18 cellular contexts compared by ENCODE assay signal in the genomic region with DNA sequence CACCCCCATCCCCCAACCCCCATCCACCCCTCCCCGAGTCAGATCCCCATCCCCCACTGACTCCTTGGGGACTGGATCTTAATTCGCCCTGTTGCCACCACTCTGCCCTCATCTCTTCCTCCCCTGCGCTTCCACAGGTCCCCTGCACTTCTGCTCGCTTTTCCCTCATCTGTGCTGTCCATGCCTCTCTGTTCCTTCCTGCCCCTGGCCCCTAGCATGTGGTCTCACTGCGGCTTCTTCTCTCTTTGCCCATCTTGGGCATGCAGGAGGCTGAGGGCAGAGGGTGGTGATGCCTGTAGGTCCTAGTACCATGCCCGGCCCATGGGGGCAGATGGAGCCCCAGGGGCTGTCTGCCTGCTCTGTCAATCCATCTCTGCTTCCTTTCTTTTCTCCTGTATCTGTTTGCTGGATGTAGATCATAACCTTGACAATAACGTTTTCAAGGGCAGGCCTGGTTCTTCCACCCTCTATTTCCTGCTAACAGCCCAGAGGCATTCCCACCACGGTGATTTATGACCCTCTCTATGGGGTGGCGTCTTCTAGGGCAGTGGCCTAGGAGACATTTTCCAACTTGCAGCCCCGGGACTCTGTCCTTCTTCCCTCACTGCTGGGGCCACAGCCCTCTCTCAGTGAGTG. TPM values are rescaled to one million over a fixed set of nuclear protein-coding genes. Genes with fewer than 3 reads are reported as not detected.
DNase-seq lines count a peak whose midpoint lies in the region; ATAC-seq and TF ChIP-seq lines count a peak whose summit lies in the region.
"Had no signal": no experiment of that assay in that cellular context is flagged by ENCODE, and none has a peak within 500 bp of the region (broad histone marks: within the 10 kb centered on the region; RNA-seq: fewer than 3 reads in every experiment).

No MANE protein-coding gene starts in this region.

- CTCF ChIA-PET in WTC11 (lab: Charles Lee): interaction anchor here (1.0 to 1.5 kb wide), 3 partner anchors 33 to 85 kb away, joined by 3 to 5 read pairs (median 4); a partner anchor contains a TSS

- TF ChIP-seq CTCF in WTC11 (IDR thresholded peaks at IDR 0.05) (no peak), transverse colon (IDR thresholded peaks at IDR 0.05) (no peak), GM10266 (IDR thresholded peaks at IDR 0.05; ENCODE audit: control insufficient read depth, insufficient read depth, low read depth, missing control alignments) (no peak)

- H3K27me3 Mint-ChIP-seq in WTC11 (ENCODE audit: low read depth) (no peaks in the 10 kb centered on the region), immature natural killer cell (ENCODE audit: low read depth in 3 of 3) (peaks cover 0 to 3% (median 1%) of the 10 kb centered on the region in 3 donors)

- H3K27ac Mint-ChIP-seq in WTC11 (peak overlapping the region; percentile 82; the same call in 1 of the 2 replicates), immature natural killer cell (peak overlapping the region in 1 of 6 donors; percentile 55)

- H3K9me3 Mint-ChIP-seq in WTC11 (no peaks in the 10 kb centered on the region), immature natural killer cell (no peaks in the 10 kb centered on the region)

- POLR2A ChIA-PET in WTC11 (lab: Charles Lee): interaction anchor here (1.0 kb wide), 1 partner anchor 9 kb away, joined by 4 read pairs; no protein-coding TSS in a partner anchor

- no peak for TF ChIP-seq POLR2A in transverse colon (IDR thresholded peaks at IDR 0.05)

- H3K9me3 ChIP-seq in right cardiac atrium (ENCODE audit: control insufficient read depth, low read length) (no peaks in the 10 kb centered on the region), transverse colon (no peaks in the 10 kb centered on the region)
- H3K9me3 ChIP-seq: spleen had no signal

- intact Hi-C loops in cardiac septum (cut with DNase I) (no loop called here), right cardiac atrium (cut with DNase I) (no loop called here), transverse colon (cut with DNase I; ENCODE audit: low total_unique reads) (no loop called here)

- ATAC-seq in right cardiac atrium: no peak
- ATAC-seq in WTC11: peak; percentile 11
- peak; percentile 11 for ATAC-seq in left lobe of liver

- no peaks in the 10 kb centered on the region for H3K4me1 ChIP-seq in right cardiac atrium (ENCODE audit: control insufficient read depth, insufficient read depth, low read length)
- H3K4me1 ChIP-seq in transverse colon: peaks cover 20 to 56% (median 34%) of the 10 kb centered on the region in 4 donors

- H3K27me3 ChIP-seq in right cardiac atrium (ENCODE audit: control insufficient read depth, insufficient read depth): no peaks in the 10 kb centered on the region
- no peaks in the 10 kb centered on the region for H3K27me3 ChIP-seq in transverse colon
- H3K27me3 ChIP-seq: spleen had no signal

- H3K36me3 Mint-ChIP-seq in WTC11 (no peaks in the 10 kb centered on the region), immature natural killer cell (no peaks in the 10 kb centered on the region)

- H3K27ac ChIP-seq in right cardiac atrium (ENCODE audit: low read length) (no peak overlapping the region), transverse colon (peak overlapping the region; percentile 39 to 69 (median 64))
- H3K27ac ChIP-seq: PC-9 had no signal

- in situ Hi-C loops in transverse colon (cut with MboI; ENCODE audit: low pct_ligation_motif_present in 1 of 4, low pct_unique_long_range_greater_than_20kb in 1 of 4, low sequenced_read_pairs in 3 of 4): no loop called here

- WGBS in right cardiac atrium: 70% methylated on average over 10 of the region's 10 CpGs
- WGBS in transverse colon (ENCODE audit: low coverage in 1 of 2), 2 donors: 45 to 50% methylated on average over 4 to 10 of the region's 10 CpGs

- H3K4me3 ChIP-seq in right cardiac atrium (ENCODE audit: low read length) (no peak overlapping the region), transverse colon (no peak overlapping the region)
- H3K4me3 ChIP-seq: PC-9, spleen had no signal

- DNase-seq in cardiac septum (ENCODE audit: low spot score) (peak; percentile 10), right cardiac atrium (no peak), WTC11 (ENCODE audit: low spot score) (no peak), left lobe of liver (ENCODE audit: low spot score) (no peak), transverse colon (peak; percentile 40), GM10266 (ENCODE audit: extremely low spot score) (no peak), immature natural killer cell (no peak)
- DNase-seq in stimulated activated naive CD4-positive, alpha-beta T cell treated with Interleukin-2 at 50 U/mL for 16 hours (lab: John Stamatoyannopoulos, UW): no peak
- DNase-seq: GDM1; Karpas-422; NCI-H146; NCI-H345; PC-9; spleen; stimulated activated naive CD4-positive, alpha-beta T cell had no signal

- H3K4me3 Mint-ChIP-seq in WTC11: peak overlapping the region; percentile 29; the same call in 1 of the 2 replicates
- no peak overlapping the region for H3K4me3 Mint-ChIP-seq in immature natural killer cell

- H3K36me3 ChIP-seq in transverse colon: no peaks in the 10 kb centered on the region
- H3K36me3 ChIP-seq: spleen had no signal

- H3K4me1 Mint-ChIP-seq in WTC11: peaks cover 49% of the 10 kb centered on the region
- H3K4me1 Mint-ChIP-seq in immature natural killer cell: no peaks in the 10 kb centered on the region

- no peak for TF ChIP-seq EP300 in transverse colon (IDR thresholded peaks at IDR 0.05; ENCODE audit: low read depth)

TF ChIP-seq in WTC11, 78 proteins besides CTCF, POLR2A, EP300 and RAD21:
- no peak for TF ChIP-seq ZNF263 (CRISPR knock-in tag; IDR thresholded peaks at IDR 0.05; ENCODE audit: low read depth)
- 0 out of 2 replicates have a peak, but pooled peaks have one; percentile 21 for TF ChIP-seq FOXP1 (CRISPR knock-in tag; IDR thresholded peaks at IDR 0.05; ENCODE audit: borderline replicate concordance)
TF ChIP-seq in WTC11: peak in this region for 1.

RNA-seq across cellular contexts. Expression of a gene that starts 33.7 kb away (rescaled TPM):
- total RNA-seq in cardiac septum (2.8 TPM), right cardiac atrium (1 to 10 TPM; 3.7 to 5.4 (median 4.6) TPM), WTC11 (2021) (9.2 to 10.4 TPM (median 9.4 TPM) in 3 replicates), left lobe of liver (2.4 TPM), transverse colon (10 to 100 TPM; 17.7 to 32.9 (median 22.9) TPM)
- polyA plus RNA-seq in right cardiac atrium (4.3 TPM), immature natural killer cell (not detected)
- total RNA-seq: activated CD8-positive, alpha-beta memory T cell treated with anti-CD3 and anti-CD28 coated beads for 36 hours had no signal

RNA-seq across cellular contexts. Expression of a gene that starts 59.7 kb away (rescaled TPM):
- 0.32 TPM for total RNA-seq in cardiac septum
- total RNA-seq in right cardiac atrium: 1 to 10 TPM in 1 of 4 donors, under 1 TPM in 2, not detected in 1; 0.06 to 1.0 (median 0.09) TPM
- polyA plus RNA-seq in right cardiac atrium: 0.25 TPM
- 2.6 to 3.0 TPM (median 2.9 TPM) in 3 replicates for total RNA-seq in WTC11 (2021)
- not detected for total RNA-seq in left lobe of liver
- total RNA-seq in transverse colon: under 1 TPM in 2 of 4 donors, not detected in 2; 0.75 to 0.82 TPM
- under 1 TPM in 1 of 3 donors, not detected in 2; 0.28 TPM for polyA plus RNA-seq in immature natural killer cell
- total RNA-seq: chondrocyte, glomerular endothelial cell had no signal

Comparison
In these comparisons a context has a peak if more than half of its experiments do, and no peak if none do; other contexts are left out.
1. DNase-seq: peak in cardiac septum (single experiment) and transverse colon (single experiment); none in right cardiac atrium (0 of 3), WTC11 (single experiment), left lobe of liver (single experiment), GM10266 (single experiment), stimulated activated naive CD4-positive, alpha-beta T cell treated with Interleukin-2 at 50 U/mL for 16 hours (single experiment) and immature natural killer cell (0 of 3).
2. ATAC-seq: peak in WTC11 (single experiment) and left lobe of liver (single experiment); none in right cardiac atrium (0 of 2).